11 cellular contexts compared by ENCODE assay signal in genomic region chrX:12891915-12892506, GRCh38. TPM values are rescaled to one million over a fixed set of nuclear protein-coding genes. Genes with fewer than 3 reads are reported as not detected.
DNase-seq lines count a peak whose midpoint lies in the region; ATAC-seq lines count a peak whose summit lies in the region.
"Had no signal": no experiment of that assay in that cellular context is flagged by ENCODE, and none has a peak within 500 bp of the region (broad histone marks: within the 10 kb centered on the region; RNA-seq: fewer than 3 reads in every experiment).

No MANE protein-coding gene starts in this region.

- H3K27me3 Mint-ChIP-seq in activated naive CD8-positive, alpha-beta T cell treated with anti-CD3 and anti-CD28 coated beads for 36 hours: no peaks in the 10 kb centered on the region
- H3K27me3 Mint-ChIP-seq in activated naive CD8-positive, alpha-beta T cell treated with anti-CD3 and anti-CD28 coated beads, Interleukin-2, amount 50 U/mL, for 24 hours: no peaks in the 10 kb centered on the region
- H3K27me3 Mint-ChIP-seq in stimulated activated naive CD8-positive, alpha-beta T cell treated with anti-CD3 and anti-CD28 coated beads, Interleukin-15, Interleukin-2, amounts not matched to agents 100 ng/mL and 50 ng/mL, for 24 hours: no peaks in the 10 kb centered on the region
- peaks cover 0 to 9% (median 2%) of the 10 kb centered on the region in 3 donors for H3K27me3 Mint-ChIP-seq in immature natural killer cell (ENCODE audit: low read depth in 3 of 3)

- H3K36me3 Mint-ChIP-seq in activated naive CD8-positive, alpha-beta T cell treated with anti-CD3 and anti-CD28 coated beads for 36 hours: no peaks in the 10 kb centered on the region
- H3K36me3 Mint-ChIP-seq in activated naive CD8-positive, alpha-beta T cell treated with anti-CD3 and anti-CD28 coated beads, Interleukin-2, amount 50 U/mL, for 24 hours (ENCODE audit: low read depth): no peaks in the 10 kb centered on the region
- no peaks in the 10 kb centered on the region for H3K36me3 Mint-ChIP-seq in stimulated activated naive CD8-positive, alpha-beta T cell treated with anti-CD3 and anti-CD28 coated beads, Interleukin-15, Interleukin-2, amounts not matched to agents 100 ng/mL and 50 ng/mL, for 24 hours (ENCODE audit: low read depth)
- H3K36me3 Mint-ChIP-seq in immature natural killer cell: no peaks in the 10 kb centered on the region

- no peaks in the 10 kb centered on the region for H3K9me3 Mint-ChIP-seq in activated naive CD8-positive, alpha-beta T cell treated with anti-CD3 and anti-CD28 coated beads for 36 hours
- H3K9me3 Mint-ChIP-seq in activated naive CD8-positive, alpha-beta T cell treated with anti-CD3 and anti-CD28 coated beads, Interleukin-2, amount 50 U/mL, for 24 hours: no peaks in the 10 kb centered on the region
- H3K9me3 Mint-ChIP-seq in stimulated activated naive CD8-positive, alpha-beta T cell treated with anti-CD3 and anti-CD28 coated beads, Interleukin-15, Interleukin-2, amounts not matched to agents 100 ng/mL and 50 ng/mL, for 24 hours: no peaks in the 10 kb centered on the region
- H3K9me3 Mint-ChIP-seq in immature natural killer cell: no peaks in the 10 kb centered on the region

- H3K27ac Mint-ChIP-seq in activated naive CD8-positive, alpha-beta T cell treated with anti-CD3 and anti-CD28 coated beads for 36 hours: no peak overlapping the region
- no peak overlapping the region for H3K27ac Mint-ChIP-seq in activated naive CD8-positive, alpha-beta T cell treated with anti-CD3 and anti-CD28 coated beads, Interleukin-2, amount 50 U/mL, for 24 hours
- peak overlapping the region; percentile 40 for H3K27ac Mint-ChIP-seq in stimulated activated naive CD8-positive, alpha-beta T cell treated with anti-CD3 and anti-CD28 coated beads, Interleukin-15, Interleukin-2, amounts not matched to agents 100 ng/mL and 50 ng/mL, for 24 hours
- peak overlapping the region in 1 of 6 donors; percentile 61 for H3K27ac Mint-ChIP-seq in immature natural killer cell

- ATAC-seq in activated naive CD8-positive, alpha-beta T cell treated with anti-CD3 and anti-CD28 coated beads, Interleukin-2, amount 50 U/mL, for 24 hours: no peak
- ATAC-seq in GM21619 (IDR thresholded peaks at IDR 0.05; ENCODE audit: unreplicated experiment) (peak; percentile 63), HG03342 (IDR thresholded peaks at IDR 0.05; ENCODE audit: unreplicated experiment) (peak; percentile 41)

- H3K4me3 Mint-ChIP-seq in activated naive CD8-positive, alpha-beta T cell treated with anti-CD3 and anti-CD28 coated beads for 36 hours: peak overlapping the region; percentile 29
- no peak overlapping the region for H3K4me3 Mint-ChIP-seq in activated naive CD8-positive, alpha-beta T cell treated with anti-CD3 and anti-CD28 coated beads, Interleukin-2, amount 50 U/mL, for 24 hours
- no peak overlapping the region for H3K4me3 Mint-ChIP-seq in stimulated activated naive CD8-positive, alpha-beta T cell treated with anti-CD3 and anti-CD28 coated beads, Interleukin-15, Interleukin-2, amounts not matched to agents 100 ng/mL and 50 ng/mL, for 24 hours
- H3K4me3 Mint-ChIP-seq in immature natural killer cell: peak overlapping the region in 1 of 5 donors; percentile 51

- H3K4me1 Mint-ChIP-seq in activated naive CD8-positive, alpha-beta T cell treated with anti-CD3 and anti-CD28 coated beads for 36 hours: peaks cover 21% of the 10 kb centered on the region
- H3K4me1 Mint-ChIP-seq in activated naive CD8-positive, alpha-beta T cell treated with anti-CD3 and anti-CD28 coated beads, Interleukin-2, amount 50 U/mL, for 24 hours: peaks cover 47% of the 10 kb centered on the region
- peaks cover 45% of the 10 kb centered on the region for H3K4me1 Mint-ChIP-seq in stimulated activated naive CD8-positive, alpha-beta T cell treated with anti-CD3 and anti-CD28 coated beads, Interleukin-15, Interleukin-2, amounts not matched to agents 100 ng/mL and 50 ng/mL, for 24 hours (ENCODE audit: low read depth)
- peaks cover 22 to 29% of the 10 kb centered on the region in 2 donors for H3K4me1 Mint-ChIP-seq in immature natural killer cell

- no peak for DNase-seq in activated naive CD8-positive, alpha-beta T cell treated with anti-CD3 and anti-CD28 coated beads for 36 hours
- no peak for DNase-seq in activated naive CD8-positive, alpha-beta T cell treated with anti-CD3 and anti-CD28 coated beads, Interleukin-2, amount 50 U/mL, for 24 hours
- no peak for DNase-seq in immature natural killer cell
- no peak for DNase-seq in SK-N-DZ (ENCODE audit: low spot score)
- no peak for DNase-seq in DMS 273 (lab: John Stamatoyannopoulos, UW; ENCODE audit: unreplicated experiment)
- DNase-seq: NCI-H524 had no signal

RNA-seq across cellular contexts. Expression of gene TLR8, which starts 14.4 kb away (rescaled TPM):
- total RNA-seq in activated naive CD8-positive, alpha-beta T cell treated with anti-CD3 and anti-CD28 coated beads for 36 hours: not detected
- 1 to 10 TPM in 1 of 3 donors, under 1 TPM in 2; 0.04 to 3.6 (median 0.68) TPM for polyA plus RNA-seq in immature natural killer cell
- not detected in 2 replicates for polyA plus RNA-seq in SK-N-DZ (2014; cell fraction: cytosol; rRNA removed)
- polyA plus RNA-seq in SK-N-DZ (2014; cell fraction: nucleus; rRNA removed): not detected in 2 replicates
- total RNA-seq: epithelial cell of proximal tubule, M059J had no signal

RNA-seq across cellular contexts. Expression of gene TLR7, which starts 25.1 kb away (rescaled TPM):
- under 1 TPM; 0.21 to 0.28 TPM for total RNA-seq in activated naive CD8-positive, alpha-beta T cell treated with anti-CD3 and anti-CD28 coated beads for 36 hours
- polyA plus RNA-seq in immature natural killer cell: under 1 TPM in 1 of 3 donors, not detected in 2; 0.66 TPM
- not detected in 2 replicates for polyA plus RNA-seq in SK-N-DZ (2014; cell fraction: cytosol; rRNA removed)
- not detected in 2 replicates for polyA plus RNA-seq in SK-N-DZ (2014; cell fraction: nucleus; rRNA removed)
- total RNA-seq: epithelial cell of proximal tubule, M059J had no signal
